Comparison of ENCODE assay signal across 9 cellular contexts in genomic region chr2:71742953-71743601, GRCh38.
DNase-seq lines count a peak whose midpoint lies in the region; ATAC-seq lines count a peak whose summit lies in the region.
"Had no signal": no experiment of that assay in that cellular context is flagged by ENCODE, and none has a peak within 500 bp of the region (broad histone marks: within the 10 kb centered on the region; RNA-seq: fewer than 3 reads in every experiment).

No MANE protein-coding gene starts in this region.

- no peak overlapping the region for H3K27ac Mint-ChIP-seq in activated naive CD8-positive, alpha-beta T cell treated with anti-CD3 and anti-CD28 coated beads, Interleukin-2, amount 50 U/mL, for 24 hours
- H3K27ac Mint-ChIP-seq in activated naive CD8-positive, alpha-beta T cell treated with anti-CD3 and anti-CD28 coated beads for 36 hours, result no peak overlapping the region

- H3K27ac ChIP-seq in aorta (ENCODE audit: low read depth in 1 of 2, low read length in 2 of 2), result peak overlapping the region in 1 of 2 donors; percentile 22
- H3K27ac ChIP-seq: BLaER1 treated with 17β-estradiol and CSF1 and Interleukin-3, amounts not matched to agents 10 nM and 100 nM had no signal

- no peaks in the 10 kb centered on the region for H3K36me3 ChIP-seq in aorta (ENCODE audit: control insufficient read depth in 1 of 2, insufficient read depth in 2 of 2, low read length in 1 of 2)
- H3K36me3 ChIP-seq: BLaER1 treated with 17β-estradiol and CSF1 and Interleukin-3, amounts not matched to agents 10 nM and 100 nM had no signal

- H3K36me3 Mint-ChIP-seq in activated naive CD8-positive, alpha-beta T cell treated with anti-CD3 and anti-CD28 coated beads, Interleukin-2, amount 50 U/mL, for 24 hours (ENCODE audit: low read depth), result no peaks in the 10 kb centered on the region
- no peaks in the 10 kb centered on the region for H3K36me3 Mint-ChIP-seq in activated naive CD8-positive, alpha-beta T cell treated with anti-CD3 and anti-CD28 coated beads for 36 hours

- WGBS in aorta, 2 donors, result 52 to 53% methylated on average over 16 of the region's 16 CpGs

- H3K4me3 ChIP-seq in aorta (ENCODE audit: low read length in 2 of 2), result no peak overlapping the region
- H3K4me3 ChIP-seq: BLaER1 treated with 17β-estradiol and CSF1 and Interleukin-3, amounts not matched to agents 10 nM and 100 nM had no signal

- H3K4me3 Mint-ChIP-seq in activated naive CD8-positive, alpha-beta T cell treated with anti-CD3 and anti-CD28 coated beads, Interleukin-2, amount 50 U/mL, for 24 hours, result no peak overlapping the region
- no peak overlapping the region for H3K4me3 Mint-ChIP-seq in activated naive CD8-positive, alpha-beta T cell treated with anti-CD3 and anti-CD28 coated beads for 36 hours

- no peaks in the 10 kb centered on the region for H3K9me3 Mint-ChIP-seq in activated naive CD8-positive, alpha-beta T cell treated with anti-CD3 and anti-CD28 coated beads, Interleukin-2, amount 50 U/mL, for 24 hours
- H3K9me3 Mint-ChIP-seq in activated naive CD8-positive, alpha-beta T cell treated with anti-CD3 and anti-CD28 coated beads for 36 hours, result peaks cover 6% of the 10 kb centered on the region

- DNase-seq in activated naive CD8-positive, alpha-beta T cell treated with anti-CD3 and anti-CD28 coated beads, Interleukin-2, amount 50 U/mL, for 24 hours, result no peak
- DNase-seq in activated naive CD8-positive, alpha-beta T cell treated with anti-CD3 and anti-CD28 coated beads for 36 hours, result no peak
- DNase-seq in cerebellar cortex (ENCODE audit: low spot score), result peak; percentile 29
- DNase-seq in lung microvascular endothelial cell (ENCODE audit: low read depth in 2 of 2), result peak; percentile 92 to 95
- peak; percentile 88 for DNase-seq in aorta
- DNase-seq in NCI-H1436 treated with DMSO at 0.1 percent for 48 hours (lab: John Stamatoyannopoulos, UW), result no peak
- DNase-seq in left lobe of liver (ENCODE audit: low spot score), result no peak
- DNase-seq in NCI-H1436 (lab: John Stamatoyannopoulos, UW), result no peak

- peaks cover 3% of the 10 kb centered on the region for H3K4me1 Mint-ChIP-seq in activated naive CD8-positive, alpha-beta T cell treated with anti-CD3 and anti-CD28 coated beads, Interleukin-2, amount 50 U/mL, for 24 hours
- no peaks in the 10 kb centered on the region for H3K4me1 Mint-ChIP-seq in activated naive CD8-positive, alpha-beta T cell treated with anti-CD3 and anti-CD28 coated beads for 36 hours

- peak; percentile 18 for ATAC-seq in activated naive CD8-positive, alpha-beta T cell treated with anti-CD3 and anti-CD28 coated beads, Interleukin-2, amount 50 U/mL, for 24 hours
- peak; percentile 88 for ATAC-seq in aorta (ENCODE audit: low FRiP score)
- ATAC-seq in left lobe of liver, result no peak

- H3K27me3 ChIP-seq in aorta (ENCODE audit: control insufficient read depth in 1 of 2, insufficient read depth in 2 of 2, low read length in 1 of 2), result no peaks in the 10 kb centered on the region
- H3K27me3 ChIP-seq: BLaER1 treated with 17β-estradiol and CSF1 and Interleukin-3, amounts not matched to agents 10 nM and 100 nM had no signal

- intact Hi-C loops in aorta (cut with DNase I), result loop anchor here in 1 of 2 donors (5.0 kb wide), 1 partner anchor 41 kb away; no protein-coding TSS in a partner anchor

- H3K4me1 ChIP-seq in aorta (ENCODE audit: control insufficient read depth in 1 of 2, insufficient read depth in 2 of 2, low read length in 2 of 2), result no peaks in the 10 kb centered on the region

- H3K9me3 ChIP-seq in aorta (ENCODE audit: control insufficient read depth, low read length), result no peaks in the 10 kb centered on the region

- H3K27me3 Mint-ChIP-seq in activated naive CD8-positive, alpha-beta T cell treated with anti-CD3 and anti-CD28 coated beads, Interleukin-2, amount 50 U/mL, for 24 hours, result peaks cover 6% of the 10 kb centered on the region
- peaks cover 8% of the 10 kb centered on the region for H3K27me3 Mint-ChIP-seq in activated naive CD8-positive, alpha-beta T cell treated with anti-CD3 and anti-CD28 coated beads for 36 hours

Comparison
In these comparisons a context has a peak if more than half of its experiments do, and no peak if none do; other contexts are left out.
1. DNase-seq: peak in cerebellar cortex (single experiment), lung microvascular endothelial cell (2 of 2) and aorta (2 of 2); none in activated naive CD8-positive, alpha-beta T cell treated with anti-CD3 and anti-CD28 coated beads, Interleukin-2, amount 50 U/mL, for 24 hours (single experiment), activated naive CD8-positive, alpha-beta T cell treated with anti-CD3 and anti-CD28 coated beads for 36 hours (single experiment), NCI-H1436 treated with DMSO at 0.1 percent for 48 hours (single experiment), left lobe of liver (single experiment) and NCI-H1436 (single experiment).